Comparison of ENCODE assay signal across 7 cellular contexts in genomic region chr2:74715071-74715791, GRCh38.
A peak's percentile ranks its signal among the peaks of the same experiment; 100 is the strongest.
DNase-seq lines count a peak whose midpoint lies in the region; ATAC-seq and TF ChIP-seq lines count a peak whose summit lies in the region.

No MANE protein-coding gene starts in this region.

- DNase-seq in GM13976 (ENCODE audit: low spot score) (peak; percentile 86), NCI-H146 treated with DMSO at 0.1 percent for 48 hours (lab: John Stamatoyannopoulos, UW; ENCODE audit: unreplicated experiment) (peak; percentile 77), T-helper 22 cell (ENCODE audit: low read depth) (peak; percentile 41), astrocyte of the cerebellum (ENCODE audit: low read depth) (peak; percentile 15), hippocampal formation (lab: John Stamatoyannopoulos, UW) (peak; percentile 58 to 76), retinal pigment epithelial cell (ENCODE audit: low read depth) (no peak)

- in situ Hi-C loops in GM13976 (cut with MboI; ENCODE audit: low sequenced_read_pairs, unreplicated experiment) (no loop called here), astrocyte of the cerebellum (cut with HindIII; ENCODE audit: low sequenced_read_pairs) (no loop called here)

- peak; percentile 96 for ATAC-seq in HG02870 (IDR thresholded peaks at IDR 0.05; ENCODE audit: unreplicated experiment)

- TF ChIP-seq CTCF in GM13976 (IDR thresholded peaks at IDR 0.05; ENCODE audit: borderline replicate concordance, control extremely low read depth, extremely low read depth, insufficient read depth, missing control alignments), result peak; percentile 87
- peak; percentile 88 for TF ChIP-seq CTCF in astrocyte of the cerebellum (IDR thresholded peaks at IDR 0.05; ENCODE audit: low read depth, low read length, missing control alignments)
- TF ChIP-seq CTCF in retinal pigment epithelial cell (conservative IDR thresholded peaks at IDR 0.05; ENCODE audit: low read depth, low read length), result peak; percentile 90

- H3K4me3 ChIP-seq in astrocyte of the cerebellum (ENCODE audit: low read depth, low read length) (peak overlapping the region; percentile 46), retinal pigment epithelial cell (ENCODE audit: low read length) (peak overlapping the region; percentile 54)
